Comparison of ENCODE assay signal across 1 cellular context in genomic region chr11:128580612-128581011, GRCh38.
TF ChIP-seq lines count a peak whose summit lies in the region.

No MANE protein-coding gene starts in this region.

TF ChIP-seq in GM23338, 12 proteins besides CTCF, POLR2A, EP300 and RAD21 (continued from another document):
- TF ChIP-seq JUNB (IDR thresholded peaks at IDR 0.05; ENCODE audit: unreplicated experiment) (no peak), NANOG (IDR thresholded peaks at IDR 0.05; ENCODE audit: borderline replicate concordance) (no peak), ZNF114 (CRISPR knock-in tag; IDR thresholded peaks at IDR 0.05) (no peak), ZNF462 (CRISPR knock-in tag; IDR thresholded peaks at IDR 0.05) (no peak), POLR2AphosphoS5 (IDR thresholded peaks at IDR 0.05; ENCODE audit: low read depth) (no peak), CREB1 (CRISPR knock-in tag; IDR thresholded peaks at IDR 0.05; ENCODE audit: low read depth) (no peak), EZH2 (IDR thresholded peaks at IDR 0.05; ENCODE audit: low read depth, unreplicated experiment) (no peak), REST (IDR thresholded peaks at IDR 0.05; ENCODE audit: unreplicated experiment) (no peak), STAT1 (IDR thresholded peaks at IDR 0.05; ENCODE audit: unreplicated experiment) (no peak), ZNF331 (CRISPR knock-in tag; IDR thresholded peaks at IDR 0.05; ENCODE audit: low read depth) (no peak)
